9 cellular contexts compared by ENCODE assay signal in the genomic region with DNA sequence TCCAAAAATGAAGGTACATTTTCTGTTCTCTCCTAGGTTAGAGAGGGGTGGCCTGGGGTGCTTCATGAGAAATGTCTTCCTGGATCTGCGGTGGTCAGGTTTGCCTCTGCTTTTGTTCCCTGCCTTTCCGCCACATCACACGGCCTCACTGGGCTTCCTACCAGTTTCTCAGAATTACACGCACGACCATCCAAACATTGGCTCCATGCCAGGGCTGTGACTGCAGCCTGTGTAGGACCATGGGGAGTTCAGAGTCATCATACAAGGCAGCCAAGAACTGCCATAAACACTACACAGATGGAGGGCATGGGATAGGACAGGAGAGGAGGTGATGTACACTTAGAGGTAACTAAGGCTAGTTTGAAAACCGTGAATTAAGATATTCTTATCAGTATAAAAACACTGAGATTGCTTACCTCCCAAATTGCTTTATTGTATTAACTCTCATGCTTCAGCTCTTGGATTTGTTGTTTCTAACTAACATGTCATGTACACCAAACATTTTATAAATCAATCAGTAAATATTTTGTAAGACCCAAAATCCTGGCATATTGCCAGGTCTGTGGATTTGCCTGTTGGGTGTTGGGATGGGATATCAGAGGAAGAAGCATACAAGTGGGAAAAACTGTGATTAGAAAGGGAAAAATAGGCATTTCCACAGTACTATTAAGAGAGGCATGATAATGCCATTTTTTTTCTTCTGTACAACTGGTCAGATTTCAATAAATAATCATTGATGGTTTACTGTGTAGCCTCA. TPM values are rescaled to one million over a fixed set of nuclear protein-coding genes. Genes with fewer than 3 reads are reported as not detected.
DNase-seq lines count a peak whose midpoint lies in the region; ATAC-seq and TF ChIP-seq lines count a peak whose summit lies in the region.
"Had no signal": no experiment of that assay in that cellular context is flagged by ENCODE, and none has a peak within 500 bp of the region (broad histone marks: within the 10 kb centered on the region; RNA-seq: fewer than 3 reads in every experiment).

No MANE protein-coding gene starts in this region.

- ATAC-seq in sciatic nerve (peak; percentile 79), GM18511 (IDR thresholded peaks at IDR 0.05; ENCODE audit: unreplicated experiment) (no peak), HG02970 (IDR thresholded peaks at IDR 0.05; ENCODE audit: low FRiP score, unreplicated experiment) (no peak), HG03175 (IDR thresholded peaks at IDR 0.05; ENCODE audit: unreplicated experiment) (no peak)

- intact Hi-C loops in sciatic nerve (cut with DNase I) = no loop called here

- peak; percentile 5 for DNase-seq in DMS53 (lab: John Stamatoyannopoulos, UW)
- DNase-seq in DMS53 treated with DMSO at 0.1 percent for 48 hours (lab: John Stamatoyannopoulos, UW; ENCODE audit: unreplicated experiment) = no peak
- peak; percentile 84 for DNase-seq in fibroblast of peridontal ligament (ENCODE audit: extremely low read depth)
- DNase-seq in sciatic nerve (ENCODE audit: low spot score) = peak; percentile 75
- DNase-seq: NCI-H1436 had no signal

TF ChIP-seq in PFSK-1, 5 proteins besides CTCF, POLR2A, EP300 and RAD21:
- no peak for TF ChIP-seq TAF1 (IDR thresholded peaks at IDR 0.05; ENCODE audit: borderline replicate concordance, insufficient read depth, low read length)
- 0 out of 2 replicates have a peak, but pooled peaks have one; percentile 24 for TF ChIP-seq SIN3A (IDR thresholded peaks at IDR 0.05; ENCODE audit: borderline replicate concordance, insufficient read depth, low read length)

RNA-seq across cellular contexts. Expression of a gene that starts 45.2 kb away (rescaled TPM):
- 3.1 TPM for polyA plus RNA-seq in PFSK-1 (2012; ENCODE audit: insufficient read length, low read depth)
- total RNA-seq in sciatic nerve = 17.7 TPM
